In genomic region chr18:31581498-31582197, GRCh38 we compare ENCODE assay signal across 15 cellular contexts. TPM values are rescaled to one million over a fixed set of nuclear protein-coding genes. Genes with fewer than 3 reads are reported as not detected.
DNase-seq lines count a peak whose midpoint lies in the region; ATAC-seq, FAIRE-seq and TF ChIP-seq lines count a peak whose summit lies in the region.
"Had no signal": no experiment of that assay in that cellular context is flagged by ENCODE, and none has a peak within 500 bp of the region (broad histone marks: within the 10 kb centered on the region; RNA-seq: fewer than 3 reads in every experiment).

No MANE protein-coding gene starts in this region.

- no peak overlapping the region for H3K4me3 ChIP-seq in cardiac fibroblast (replicated peaks in 1 of 2; ENCODE audit: low read depth in 2 of 2, low read length in 2 of 2)
- no peak overlapping the region for H3K4me3 ChIP-seq in kidney epithelial cell (ENCODE audit: low read depth, low read length)
- H3K4me3 ChIP-seq: breast epithelium, SK-N-MC, vagina had no signal

- TF ChIP-seq CTCF in cardiac fibroblast (IDR thresholded peaks at IDR 0.05; ENCODE audit: low read depth, low read length) (no peak), kidney epithelial cell (IDR thresholded peaks at IDR 0.05; ENCODE audit: insufficient read depth, low read length, poor library complexity, severe bottlenecking) (no peak)

- DNase-seq in H54 (ENCODE audit: insufficient read length, low spot score) (peak; percentile 23), cardiac fibroblast (ENCODE audit: low read depth in 2 of 2) (peak; percentile 4 to 16), kidney epithelial cell (ENCODE audit: low read depth) (peak; percentile 28), renal cortical epithelial cell (ENCODE audit: low read depth) (peak; percentile 68), NOMO-1 treated with dmso at 0.1 percent for 144 hours (lab: John Stamatoyannopoulos, UW; ENCODE audit: unreplicated experiment) (no peak)
- DNase-seq: activated naive CD4-positive, alpha-beta T cell treated with anti-CD3 and anti-CD28 coated beads for 36 hours; NCI-H2171; stimulated activated CD4-positive, alpha-beta T cell treated with anti-CD3 and anti-CD28 coated beads, Interleukin-2, amount 100 ng/mL, for 48 hours had no signal

- TF ChIP-seq POLR2A in H54 (IDR thresholded peaks at IDR 0.05; ENCODE audit: low read depth, low read length), result no peak

- ATAC-seq in GM21528 (IDR thresholded peaks at IDR 0.05; ENCODE audit: low FRiP score, unreplicated experiment) (no peak), GM19397 (IDR thresholded peaks at IDR 0.05; ENCODE audit: unreplicated experiment) (no peak), HG03108 (IDR thresholded peaks at IDR 0.05; ENCODE audit: unreplicated experiment) (no peak)

- peak; percentile 33 for FAIRE-seq in H54 (lab: Jason Lieb, UNC)

- no peaks in the 10 kb centered on the region for H3K27me3 ChIP-seq in kidney epithelial cell (ENCODE audit: control insufficient read depth, insufficient read depth, low read length)
- H3K27me3 ChIP-seq: breast epithelium, vagina had no signal

- no peaks in the 10 kb centered on the region for H3K36me3 ChIP-seq in kidney epithelial cell (ENCODE audit: control insufficient read depth, insufficient read depth, low read length)
- H3K36me3 ChIP-seq: breast epithelium, vagina had no signal

RNA-seq across cellular contexts. Expression of gene TTR, which starts 10.0 kb away (rescaled TPM):
- total RNA-seq in kidney epithelial cell, result not detected in 2 replicates
- not detected in 2 replicates for total RNA-seq in renal cortical epithelial cell
- total RNA-seq: activated naive CD4-positive, alpha-beta T cell treated with anti-CD3 and anti-CD28 coated beads for 36 hours; breast epithelium; Daoy; vagina had no signal
